In genomic region chr16:87395181-87395842, GRCh38 we compare ENCODE assay signal across 18 cellular contexts. TPM values are rescaled to one million over a fixed set of nuclear protein-coding genes. Genes with fewer than 3 reads are reported as not detected.
A peak's percentile ranks its signal among the peaks of the same experiment; 100 is the strongest.
DNase-seq lines count a peak whose midpoint lies in the region; ATAC-seq, FAIRE-seq and TF ChIP-seq lines count a peak whose summit lies in the region.
"Had no signal": no experiment of that assay in that cellular context is flagged by ENCODE, and none has a peak within 500 bp of the region (broad histone marks: within the 10 kb centered on the region; RNA-seq: fewer than 3 reads in every experiment).

No MANE protein-coding gene starts in this region.

- H3K27me3 ChIP-seq in DOHH2 (ENCODE audit: control insufficient read depth, low read length), result no peaks in the 10 kb centered on the region
- no peaks in the 10 kb centered on the region for H3K27me3 ChIP-seq in K562 (ENCODE audit: control insufficient read depth in 2 of 2, insufficient read depth in 2 of 2, low read length in 2 of 2)
- H3K27me3 ChIP-seq in tibial artery, result no peaks in the 10 kb centered on the region
- H3K27me3 ChIP-seq: ovary, suprapubic skin had no signal

- H3K4me1 ChIP-seq in DOHH2 (ENCODE audit: control insufficient read depth, low read length) (peaks cover 27% of the 10 kb centered on the region), K562 (replicated peaks in 1 of 2; ENCODE audit: control insufficient read depth in 2 of 2, insufficient read depth in 2 of 2, low read length in 2 of 2) (peaks cover 10 to 22% of the 10 kb centered on the region in 2 experiments), tibial artery (peaks cover 0 to 50% (median 21%) of the 10 kb centered on the region in 4 donors)

- no peak overlapping the region for H3K4me3 Mint-ChIP-seq in activated CD4-positive, alpha-beta T cell treated with anti-CD3 and anti-CD28 coated beads for 36 hours
- H3K4me3 Mint-ChIP-seq in activated CD4-positive, alpha-beta T cell treated with anti-CD3 and anti-CD28 coated beads, Interleukin-2, amount 10 ng/mL, durations not matched to agents 24 days and 14 days, result no peak overlapping the region
- no peak overlapping the region for H3K4me3 Mint-ChIP-seq in osteocyte (ENCODE audit: unreplicated experiment)

- no peaks in the 10 kb centered on the region; the same call in 1 of the 2 replicates for H3F3A ChIP-seq in DOHH2 (ENCODE audit: control insufficient read depth, insufficient read depth)

- CTCF ChIA-PET in activated CD4-positive, alpha-beta T cell treated with anti-CD3 and anti-CD28 coated beads for 36 hours (lab: Charles Lee), result interaction anchor here (0.6 to 2.8 kb wide), 5 partner anchors 8 to 241 kb away, joined by 3 to 14 read pairs (median 5); no protein-coding TSS in a partner anchor
- CTCF ChIA-PET in K562 (lab: Yijun Ruan, JAX; ENCODE audit: low intra/inter-chr PET ratio), result interaction anchor here (0.6 kb wide), 1 partner anchor 57 kb away, joined by 3 read pairs; no protein-coding TSS in a partner anchor

- H4K20me1 ChIP-seq in DOHH2 (ENCODE audit: control insufficient read depth, insufficient read depth, low read depth, low read length) (peaks cover 19% of the 10 kb centered on the region; the same call in 1 of the 2 replicates), K562 (replicated peaks; ENCODE audit: control insufficient read depth, insufficient read depth, low read length) (peaks cover 40% of the 10 kb centered on the region)

- H3K79me2 ChIP-seq in DOHH2 (ENCODE audit: control insufficient read depth, low read length) (peaks cover 76% of the 10 kb centered on the region), K562 (ENCODE audit: control insufficient read depth, insufficient read depth, low read length) (peaks cover 73% of the 10 kb centered on the region)

- H3K36me3 Mint-ChIP-seq in activated CD4-positive, alpha-beta T cell treated with anti-CD3 and anti-CD28 coated beads for 36 hours (ENCODE audit: low read depth), result peaks cover 24% of the 10 kb centered on the region
- peaks cover 21% of the 10 kb centered on the region for H3K36me3 Mint-ChIP-seq in activated CD4-positive, alpha-beta T cell treated with anti-CD3 and anti-CD28 coated beads, Interleukin-2, amount 10 ng/mL, durations not matched to agents 24 days and 14 days (ENCODE audit: low read depth)
- H3K36me3 Mint-ChIP-seq in osteocyte (ENCODE audit: unreplicated experiment), result peaks cover 4% of the 10 kb centered on the region

- H3K4me2 ChIP-seq in DOHH2 (ENCODE audit: low read length) (peak overlapping the region; percentile 72), K562 (ENCODE audit: insufficient read depth, low read length) (no peak overlapping the region)

- H3K27ac Mint-ChIP-seq in activated CD4-positive, alpha-beta T cell treated with anti-CD3 and anti-CD28 coated beads for 36 hours, result peak overlapping the region; percentile 67
- H3K27ac Mint-ChIP-seq in activated CD4-positive, alpha-beta T cell treated with anti-CD3 and anti-CD28 coated beads, Interleukin-2, amount 10 ng/mL, durations not matched to agents 24 days and 14 days, result no peak overlapping the region
- H3K27ac Mint-ChIP-seq in osteocyte (ENCODE audit: unreplicated experiment), result peak overlapping the region; percentile 36

- no peaks in the 10 kb centered on the region for H3K27me3 Mint-ChIP-seq in activated CD4-positive, alpha-beta T cell treated with anti-CD3 and anti-CD28 coated beads for 36 hours
- H3K27me3 Mint-ChIP-seq in activated CD4-positive, alpha-beta T cell treated with anti-CD3 and anti-CD28 coated beads, Interleukin-2, amount 10 ng/mL, durations not matched to agents 24 days and 14 days, result no peaks in the 10 kb centered on the region
- no peaks in the 10 kb centered on the region for H3K27me3 Mint-ChIP-seq in osteocyte (ENCODE audit: unreplicated experiment)

- TF ChIP-seq CTCF in DOHH2 (IDR thresholded peaks at IDR 0.05; ENCODE audit: low read depth, low read length, poor library complexity, severe bottlenecking) (no peak), K562 (IDR thresholded peaks at IDR 0.05 in 2 of 3, conservative IDR thresholded peaks at IDR 0.05 in 1 of 3; ENCODE audit: insufficient read depth in 2 of 3, low read depth in 1 of 3, low read length in 3 of 3) (no peak), osteocyte (IDR thresholded peaks at IDR 0.05) (no peak), coronary artery (IDR thresholded peaks at IDR 0.05) (no peak), tibial artery (IDR thresholded peaks at IDR 0.05) (no peak)

- H3K36me3 ChIP-seq in DOHH2 (ENCODE audit: control insufficient read depth, low read length) (peaks cover 27% of the 10 kb centered on the region), K562 (ENCODE audit: control insufficient read depth, insufficient read depth, low read length) (peaks cover 34% of the 10 kb centered on the region), tibial artery (peaks cover 16 to 19% (median 19%) of the 10 kb centered on the region in 3 donors)
- H3K36me3 ChIP-seq: ovary had no signal

- no peak overlapping the region for H3K9ac ChIP-seq in K562 (ENCODE audit: insufficient read depth in 1 of 2, low read depth in 2 of 2, low read length in 2 of 2)
- H3K9ac ChIP-seq: SK-N-SH had no signal

- H3K27ac ChIP-seq in DOHH2 (ENCODE audit: low read depth, low read length), result no peak overlapping the region
- H3K27ac ChIP-seq in K562 (ENCODE audit: extremely low read depth, low read depth, low read length), result no peak overlapping the region
- no peak overlapping the region for H3K27ac ChIP-seq in coronary artery
- no peak overlapping the region for H3K27ac ChIP-seq in tibial artery
- H3K27ac ChIP-seq: 22Rv1, ovary, suprapubic skin had no signal

- H3K9me3 ChIP-seq in DOHH2 (ENCODE audit: control insufficient read depth, insufficient read depth, low read length), result no peaks in the 10 kb centered on the region
- no peaks in the 10 kb centered on the region for H3K9me3 ChIP-seq in K562 (replicated peaks; ENCODE audit: control insufficient read depth, insufficient read depth, low read depth, low read length)
- H3K9me3 ChIP-seq in tibial artery, result no peaks in the 10 kb centered on the region
- H3K9me3 ChIP-seq: ovary, SK-N-SH, suprapubic skin had no signal

- TF ChIP-seq RAD21 in K562 (CRISPR knock-in tag; conservative IDR thresholded peaks at IDR 0.05 in 1 of 2, IDR thresholded peaks at IDR 0.05 in 1 of 2), result no peak

- DNase-seq in activated CD4-positive, alpha-beta T cell treated with anti-CD3 and anti-CD28 coated beads for 36 hours, result no peak
- no peak for DNase-seq in activated CD4-positive, alpha-beta T cell treated with anti-CD3 and anti-CD28 coated beads, Interleukin-2, amount 10 ng/mL, durations not matched to agents 24 days and 14 days
- DNase-seq in K562 (ENCODE audit: extremely low read depth in 1 of 4, low spot score in 3 of 4) (no peak), osteocyte (ENCODE audit: extremely low spot score, unreplicated experiment) (no peak), coronary artery (ENCODE audit: low spot score) (no peak), tibial artery (no peak)
- DNase-seq: activated CD8-positive, alpha-beta memory T cell treated with anti-CD3 and anti-CD28 coated beads, Interleukin-2, amount 50 U/mL, for 48 hours; MM.1S; NCI-H187; stimulated activated CD4-positive, alpha-beta T cell treated with anti-CD3 and anti-CD28 coated beads, Interleukin-4, amount 100 ng/mL, for 4 hours had no signal

- intact Hi-C loops in activated CD4-positive, alpha-beta T cell treated with anti-CD3 and anti-CD28 coated beads for 36 hours (cut with DNase I, micrococcal nuclease), result no loop called here
- intact Hi-C loops in activated CD4-positive, alpha-beta T cell treated with anti-CD3 and anti-CD28 coated beads, Interleukin-2, amount 10 ng/mL, durations not matched to agents 24 days and 14 days (cut with micrococcal nuclease), result loop anchor here (10.0 kb wide), 1 partner anchor 1059 kb away; the partner anchor contains the start of gene ZFPM1
- intact Hi-C loops in K562 (cut with micrococcal nuclease) (no loop called here), tibial artery (cut with DNase I; ENCODE audit: low total_unique reads) (loop anchor here (10.0 kb wide), 1 partner anchor 159 kb away; no protein-coding TSS in a partner anchor)

- H3K9me3 Mint-ChIP-seq in activated CD4-positive, alpha-beta T cell treated with anti-CD3 and anti-CD28 coated beads for 36 hours (ENCODE audit: low read depth), result no peaks in the 10 kb centered on the region
- no peaks in the 10 kb centered on the region for H3K9me3 Mint-ChIP-seq in activated CD4-positive, alpha-beta T cell treated with anti-CD3 and anti-CD28 coated beads, Interleukin-2, amount 10 ng/mL, durations not matched to agents 24 days and 14 days
- H3K9me3 Mint-ChIP-seq in osteocyte (ENCODE audit: unreplicated experiment), result no peaks in the 10 kb centered on the region

- no peak for TF ChIP-seq POLR2A in K562 (conservative IDR thresholded peaks at IDR 0.05)

- ATAC-seq in activated CD4-positive, alpha-beta T cell treated with anti-CD3 and anti-CD28 coated beads for 36 hours, result no peak
- ATAC-seq in K562 (no peak), HG03095 (IDR thresholded peaks at IDR 0.05; ENCODE audit: unreplicated experiment) (no peak)

- 67% methylated on average over 7 of the region's 7 CpGs for WGBS in K562 (ENCODE audit: insufficient coverage, low coverage, missing lambda C conversion rate)

- no peak for FAIRE-seq in K562 (lab: Jason Lieb, UNC)
- FAIRE-seq: bronchial epithelial cell, frontal cortex had no signal

- in situ Hi-C loops in K562 (cut with MboI), result no loop called here

- POLR2A ChIA-PET in activated CD4-positive, alpha-beta T cell treated with anti-CD3 and anti-CD28 coated beads for 36 hours (lab: Charles Lee), result interaction anchor here (0.7 kb wide), 2 partner anchors 177 to 241 kb away, joined by 3 read pairs; no protein-coding TSS in a partner anchor
- POLR2A ChIA-PET in K562 (lab: Yijun Ruan, JAX), result interaction anchor here (0.8 to 6.0 kb wide), 14 partner anchors 8 to 241 kb away, joined by 3 to 51 read pairs (median 6); partner anchors contain the start of gene FBXO31

- peaks cover 3% of the 10 kb centered on the region for H3K9me1 ChIP-seq in K562 (ENCODE audit: control insufficient read depth, insufficient read depth, low read length)

- no peak overlapping the region for H2AFZ ChIP-seq in K562 (ENCODE audit: low read depth, low read length)

- no peaks in the 10 kb centered on the region for H3K9me2 ChIP-seq in DOHH2 (replicated peaks; ENCODE audit: control insufficient read depth, low read length)
- H3K9me2 ChIP-seq: SK-N-SH had no signal

- no TSS peak for BruUV-seq in K562 (replicated peaks; lab: Mats Ljungman, UMichigan)

- H3K4me3 ChIP-seq in DOHH2 (ENCODE audit: low read length) (no peak overlapping the region), K562 (no peak overlapping the region), coronary artery (no peak overlapping the region), tibial artery (no peak overlapping the region)
- H3K4me3 ChIP-seq: ovary, suprapubic skin had no signal

- TF ChIP-seq EP300 in K562 (IDR thresholded peaks at IDR 0.05; ENCODE audit: low read length), result no peak

- peaks cover 35% of the 10 kb centered on the region for H3K4me1 Mint-ChIP-seq in activated CD4-positive, alpha-beta T cell treated with anti-CD3 and anti-CD28 coated beads for 36 hours
- H3K4me1 Mint-ChIP-seq in activated CD4-positive, alpha-beta T cell treated with anti-CD3 and anti-CD28 coated beads, Interleukin-2, amount 10 ng/mL, durations not matched to agents 24 days and 14 days, result peaks cover 30% of the 10 kb centered on the region
- H3K4me1 Mint-ChIP-seq in osteocyte (ENCODE audit: unreplicated experiment), result peaks cover 33% of the 10 kb centered on the region

RNA-seq across cellular contexts. Expression of gene MAP1LC3B, which starts 3.2 kb away (rescaled TPM):
- 10 to 100 TPM; 49.7 to 62.1 TPM for total RNA-seq in activated CD4-positive, alpha-beta T cell treated with anti-CD3 and anti-CD28 coated beads for 36 hours
- total RNA-seq in activated CD4-positive, alpha-beta T cell treated with anti-CD3 and anti-CD28 coated beads, Interleukin-2, amount 10 ng/mL, durations not matched to agents 24 days and 14 days, result 37.6 and 38.3 TPM in 2 replicates
- total RNA-seq in K562 (2011; cell fraction: chromatin; rRNA removed; ENCODE audit: low replicate concordance), result 39.2 and 55.8 TPM in 2 replicates
- 28.3 and 28.9 TPM in 2 replicates for total RNA-seq in K562 (2011; cell fraction: nucleolus; rRNA removed)
- 49.8 and 99.0 TPM in 2 replicates for total RNA-seq in K562 (2011; cell fraction: nucleoplasm; rRNA removed)
- total RNA-seq in K562 (2014; rRNA removed) (21.3 and 24.9 TPM in 2 replicates), K562 (2014; rRNA removed; fragmentation: Illumina TruSeq; extraction: Trizol) (26.7 and 32.7 TPM in 2 replicates), K562 (2015; rRNA removed; fragmentation: Illumina TruSeq; extraction: Trizol) (16.0 and 16.2 TPM in 2 replicates), K562 (2021) (73.1 and 77.4 TPM in 2 replicates), osteocyte (141 and 145 TPM in 2 replicates)
- polyA plus RNA-seq in K562 (2011; rRNA removed) (37.0 and 42.6 TPM in 2 replicates), K562 (2014; fragmentation: Illumina TruSeq; extraction: Trizol) (79.9 and 81.5 TPM in 2 replicates), K562 (2014; fragmentation: Nextera tagmentation; extraction: Ambion mirVana) (10 to 100 TPM; 30.4 to 36.7 TPM), K562 (2014; rRNA removed) (45.5 TPM in 2 replicates)
- 17.6 and 25.2 TPM in 2 replicates for polyA plus RNA-seq in K562 (2011; cell fraction: cytosol; rRNA removed)
- polyA plus RNA-seq in K562 (2011; cell fraction: nucleus; rRNA removed), result 16.4 and 19.9 TPM in 2 replicates
- 57.7 and 110 TPM in 2 replicates for polyA plus RNA-seq in K562 (2012)
- 21.9 and 25.6 TPM in 2 replicates for polyA minus RNA-seq in K562 (2011; rRNA and poly(A)+ RNA removed)
- polyA minus RNA-seq in K562 (2011; cell fraction: cytosol; rRNA and poly(A)+ RNA removed), result 23.5 and 24.3 TPM in 2 replicates
- 8.3 and 11.6 TPM in 2 replicates for polyA minus RNA-seq in K562 (2011; cell fraction: nucleus; rRNA and poly(A)+ RNA removed)

RNA-seq across cellular contexts. Expression of gene FBXO31, which starts 11.7 kb away (rescaled TPM):
- total RNA-seq in activated CD4-positive, alpha-beta T cell treated with anti-CD3 and anti-CD28 coated beads for 36 hours, result 10 to 100 TPM; 26.8 to 33.0 TPM
- total RNA-seq in activated CD4-positive, alpha-beta T cell treated with anti-CD3 and anti-CD28 coated beads, Interleukin-2, amount 10 ng/mL, durations not matched to agents 24 days and 14 days, result 37.1 and 38.9 TPM in 2 replicates
- 50.3 and 100 TPM in 2 replicates for total RNA-seq in K562 (2011; cell fraction: chromatin; rRNA removed; ENCODE audit: low replicate concordance)
- 55.0 and 64.4 TPM in 2 replicates for total RNA-seq in K562 (2011; cell fraction: nucleolus; rRNA removed)
- total RNA-seq in K562 (2011; cell fraction: nucleoplasm; rRNA removed), result 34.9 and 39.5 TPM in 2 replicates
- total RNA-seq in K562 (2014; rRNA removed) (18.9 and 20.7 TPM in 2 replicates), K562 (2014; rRNA removed; fragmentation: Illumina TruSeq; extraction: Trizol) (6.7 and 8.1 TPM in 2 replicates), K562 (2015; rRNA removed; fragmentation: Illumina TruSeq; extraction: Trizol) (10.1 and 10.4 TPM in 2 replicates), K562 (2021) (28.6 and 33.3 TPM in 2 replicates), osteocyte (34.7 and 40.5 TPM in 2 replicates)
- polyA plus RNA-seq in K562 (2011; rRNA removed) (11.9 and 13.4 TPM in 2 replicates), K562 (2014; fragmentation: Illumina TruSeq; extraction: Trizol) (10.9 and 19.1 TPM in 2 replicates), K562 (2014; fragmentation: Nextera tagmentation; extraction: Ambion mirVana) (under 1 TPM; 0.18 to 0.70 TPM), K562 (2014; rRNA removed) (14.0 and 16.0 TPM in 2 replicates)
- 10.3 and 21.0 TPM in 2 replicates for polyA plus RNA-seq in K562 (2011; cell fraction: cytosol; rRNA removed)
- 24.4 and 48.8 TPM in 2 replicates for polyA plus RNA-seq in K562 (2011; cell fraction: nucleus; rRNA removed)
- 14.2 and 18.2 TPM in 2 replicates for polyA plus RNA-seq in K562 (2012)
- 12.2 and 15.8 TPM in 2 replicates for polyA minus RNA-seq in K562 (2011; rRNA and poly(A)+ RNA removed)
- polyA minus RNA-seq in K562 (2011; cell fraction: cytosol; rRNA and poly(A)+ RNA removed), result 13.6 and 17.8 TPM in 2 replicates
- polyA minus RNA-seq in K562 (2011; cell fraction: nucleus; rRNA and poly(A)+ RNA removed), result 14.0 and 20.2 TPM in 2 replicates

Comparison
In these comparisons a context has a peak if more than half of its experiments do, and no peak if none do; other contexts are left out.
1. intact Hi-C loops: an anchor here in activated CD4-positive, alpha-beta T cell treated with anti-CD3 and anti-CD28 coated beads, Interleukin-2, amount 10 ng/mL, durations not matched to agents 24 days and 14 days (10.0 kb wide) and tibial artery (10.0 kb wide); none called in activated CD4-positive, alpha-beta T cell treated with anti-CD3 and anti-CD28 coated beads for 36 hours and K562.